In the genomic region with DNA sequence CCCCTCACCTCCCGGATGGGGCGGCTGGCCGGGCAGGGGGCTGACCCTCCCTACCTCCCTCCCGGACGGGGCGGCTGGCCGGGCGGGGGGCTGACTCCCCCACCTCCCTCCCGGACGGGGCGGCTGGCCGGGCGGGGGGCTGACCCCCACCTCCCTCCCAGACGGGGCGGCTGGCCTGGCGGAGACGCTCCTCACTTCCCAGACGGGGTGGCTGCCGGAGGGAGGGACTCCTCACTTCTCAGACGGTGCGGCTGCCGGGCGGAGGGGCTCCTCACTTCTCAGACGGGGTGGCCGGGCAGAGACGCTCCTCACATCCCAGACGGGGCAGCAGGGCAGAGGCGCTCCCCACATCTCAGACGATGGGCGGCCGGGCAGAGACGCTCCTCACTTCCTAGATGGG, we compare ENCODE assay signal across 8 cellular contexts. TPM values are rescaled to one million over a fixed set of nuclear protein-coding genes. Genes with fewer than 3 reads are reported as not detected.
DNase-seq lines count a peak whose midpoint lies in the region; ATAC-seq, FAIRE-seq and TF ChIP-seq lines count a peak whose summit lies in the region.
"Not testable (repeated sequence)": the region's sequence is repeated elsewhere in the genome, so short reads cannot be mapped to it uniquely, and the experiment has no call there.

No MANE protein-coding gene starts in this region.

- H3K27ac ChIP-seq in A549 = peak overlapping the region; percentile 28 to 75; a peak in 4 of 6 replicates
- H3K27ac ChIP-seq in kidney (ENCODE audit: low read depth in 2 of 2, low read length in 2 of 2); spleen; aorta (ENCODE audit: low read depth in 1 of 2, low read length in 2 of 2): not testable (repeated sequence)

- peaks cover 53% of the 10 kb centered on the region for H3K4me1 Mint-ChIP-seq in CD14-positive monocyte
- H3K4me1 Mint-ChIP-seq in dendritic cell treated with granulocyte-macrophage colony-stimulating factor and Interleukin-4, amounts not matched to agents 40 ng/mL and 50 ng/mL, for 4 days (ENCODE audit: low read depth) = peaks cover 62% of the 10 kb centered on the region

- not testable (repeated sequence) for H3K9ac ChIP-seq in kidney (ENCODE audit: low read length in 2 of 2)

- not testable (repeated sequence) for H3K9me3 Mint-ChIP-seq in CD14-positive monocyte; dendritic cell treated with granulocyte-macrophage colony-stimulating factor and Interleukin-4, amounts not matched to agents 40 ng/mL and 50 ng/mL, for 4 days

- TF ChIP-seq CTCF in A549 (IDR thresholded peaks at IDR 0.05); CD14-positive monocyte (IDR thresholded peaks at IDR 0.05); kidney (IDR thresholded peaks at IDR 0.05; ENCODE audit: borderline replicate concordance, extremely low read depth, insufficient read depth); spleen (IDR thresholded peaks at IDR 0.05 in 8 of 11, conservative IDR thresholded peaks at IDR 0.05 in 3 of 11): not testable (repeated sequence)

- peak overlapping the region in 6 of 7 donors; percentile 26 to 87 (median 65) for H3K27ac Mint-ChIP-seq in CD14-positive monocyte
- H3K27ac Mint-ChIP-seq in dendritic cell treated with granulocyte-macrophage colony-stimulating factor and Interleukin-4, amounts not matched to agents 40 ng/mL and 50 ng/mL, for 4 days = peak overlapping the region; percentile 78

- H3K9me3 ChIP-seq in A549; kidney (ENCODE audit: control insufficient read depth in 1 of 2, low read length in 2 of 2); spleen; aorta (ENCODE audit: control insufficient read depth, low read length): not testable (repeated sequence)

- peaks cover 60% of the 10 kb centered on the region for H3K4me1 ChIP-seq in A549
- H3K4me1 ChIP-seq in kidney (ENCODE audit: control insufficient read depth in 1 of 2, insufficient read depth in 1 of 2, low read depth in 1 of 2, low read length in 2 of 2); aorta (ENCODE audit: control insufficient read depth in 1 of 2, insufficient read depth in 2 of 2, low read length in 2 of 2): not testable (repeated sequence)
- peaks cover 0 to 43% (median 11%) of the 10 kb centered on the region in 6 donors for H3K4me1 ChIP-seq in spleen

- not testable (repeated sequence) for TF ChIP-seq EP300 in A549 (IDR thresholded peaks at IDR 0.05)

- H3K4me2 ChIP-seq in A549 = not testable (repeated sequence)

- not testable (repeated sequence) for FAIRE-seq in A549 (lab: Jason Lieb, UNC); kidney (lab: Jason Lieb, UNC)

- 100% methylated on average over 1 of the region's 32 CpGs for WGBS in A549 (ENCODE audit: missing lambda C conversion rate)
- WGBS in spleen, 5 donors = 91 to 97% (median 95%) methylated on average over 4 to 32 of the region's 32 CpGs
- WGBS in aorta, 2 donors = 84 to 92% methylated on average over 18 to 32 of the region's 32 CpGs

- not testable (repeated sequence) for H3K36me3 Mint-ChIP-seq in CD14-positive monocyte; dendritic cell treated with granulocyte-macrophage colony-stimulating factor and Interleukin-4, amounts not matched to agents 40 ng/mL and 50 ng/mL, for 4 days (ENCODE audit: low read depth)

- intact Hi-C loops in CD14-positive monocyte (cut with micrococcal nuclease); dendritic cell treated with granulocyte-macrophage colony-stimulating factor and Interleukin-4, amounts not matched to agents 40 ng/mL and 50 ng/mL, for 4 days (cut with micrococcal nuclease); left ventricle myocardium superior (cut with micrococcal nuclease); kidney (cut with DNase I); posterior vena cava (cut with DNase I); spleen (cut with DNase I; ENCODE audit: low total_unique reads); aorta (cut with DNase I): not testable (repeated sequence)

- CTCF ChIA-PET in A549 (lab: Yijun Ruan, JAX) = not testable (repeated sequence)

- not testable (repeated sequence) for H3K27me3 ChIP-seq in spleen (replicated peaks in 1 of 7); aorta (ENCODE audit: control insufficient read depth in 1 of 2, insufficient read depth in 2 of 2, low read length in 1 of 2)

- not testable (repeated sequence) for TF ChIP-seq POLR2A in A549 (IDR thresholded peaks at IDR 0.05; ENCODE audit: low read length); spleen (IDR thresholded peaks at IDR 0.05)

- DNase-seq in A549 (ENCODE audit: low read depth in 1 of 2, low spot score in 1 of 2); CD14-positive monocyte (ENCODE audit: low spot score): not testable (repeated sequence)
- DNase-seq in left ventricle myocardium superior (peak; percentile 15), kidney (peak; percentile 69), posterior vena cava (ENCODE audit: low spot score) (peak; percentile 42), spleen (peak; percentile 46), aorta (peak; percentile 46 to 70)

- TF ChIP-seq RAD21 in A549 (conservative IDR thresholded peaks at IDR 0.05 in 1 of 2, IDR thresholded peaks at IDR 0.05 in 1 of 2) = not testable (repeated sequence)

- H3K4me3 Mint-ChIP-seq in CD14-positive monocyte; dendritic cell treated with granulocyte-macrophage colony-stimulating factor and Interleukin-4, amounts not matched to agents 40 ng/mL and 50 ng/mL, for 4 days: not testable (repeated sequence)

- H3K4me3 ChIP-seq in A549; kidney (ENCODE audit: low read length in 2 of 2); spleen; aorta (ENCODE audit: low read length in 2 of 2): not testable (repeated sequence)

- H3K36me3 ChIP-seq in kidney (ENCODE audit: control insufficient read depth in 1 of 2, insufficient read depth in 2 of 2, low read length in 2 of 2); spleen; aorta (ENCODE audit: control insufficient read depth in 1 of 2, insufficient read depth in 2 of 2, low read length in 1 of 2): not testable (repeated sequence)

- POLR2A ChIA-PET in A549 (lab: Yijun Ruan, JAX) = not testable (repeated sequence)

- ATAC-seq in A549; left ventricle myocardium superior; aorta (ENCODE audit: low FRiP score): not testable (repeated sequence)

- H3K27me3 Mint-ChIP-seq in CD14-positive monocyte (ENCODE audit: low read depth in 3 of 3); dendritic cell treated with granulocyte-macrophage colony-stimulating factor and Interleukin-4, amounts not matched to agents 40 ng/mL and 50 ng/mL, for 4 days: not testable (repeated sequence)

RNA-seq across cellular contexts. Expression of gene PSAP, which starts 18.6 kb away (rescaled TPM):
- polyA plus RNA-seq in A549 (2011; rRNA removed) (1,519 and 1,660 TPM in 2 replicates), A549 (2017; fragmentation: RNase III; extraction: RNeasy Plus Mini Kit Qiagen cat#74134 plus additional on column Dnase treatment) (600 to 708 TPM (median 690 TPM) in 3 replicates), CD14-positive monocyte (1,000 to 10,000 TPM; 7,346 to 8,673 TPM), kidney (ENCODE audit: insufficient read depth, low read depth, low replicate concordance) (1,082 TPM), spleen (100 to 1,000 TPM; 363 to 690 (median 437) TPM), aorta (1,000 to 10,000 TPM in 1 of 2 donors, 100 to 1,000 TPM in 1; 698 to 1,028 TPM)
- 805 and 819 TPM in 2 replicates for polyA plus RNA-seq in A549 (2012; cell fraction: cytosol; rRNA removed)
- 1,219 and 1,507 TPM in 2 replicates for polyA plus RNA-seq in A549 (2012; cell fraction: nucleus; rRNA removed)
- polyA minus RNA-seq in A549 (2011; rRNA and poly(A)+ RNA removed) = 756 and 891 TPM in 2 replicates
- total RNA-seq in left ventricle myocardium superior (1,798 TPM), kidney (1,249 TPM), posterior vena cava (1,000 to 10,000 TPM in 1 of 2 donors, 100 to 1,000 TPM in 1; 787 to 1,159 TPM), spleen (1,000 to 10,000 TPM; 1,269 to 1,826 (median 1,507) TPM), aorta (1,000 to 10,000 TPM in 1 of 2 donors, 100 to 1,000 TPM in 1; 995 to 1,176 TPM)
